In genomic region chr3:138433892-138434275, GRCh38 we compare ENCODE assay signal across 1 cellular context.
TF ChIP-seq lines count a peak whose summit lies in the region.

No MANE protein-coding gene starts in this region.

TF ChIP-seq in IMR-90, 13 proteins besides CTCF, POLR2A, EP300 and RAD21 (continued from another document):
- no peak for TF ChIP-seq NFE2L2 (IDR thresholded peaks at IDR 0.05; ENCODE audit: low read depth, low read length)
- no peak for TF ChIP-seq ELK1 (IDR thresholded peaks at IDR 0.05; ENCODE audit: borderline replicate concordance, low read depth, low read length)
- no peak for TF ChIP-seq BHLHE40 (IDR thresholded peaks at IDR 0.05; ENCODE audit: low read depth, low read length)
- no peak for TF ChIP-seq RFX5 (IDR thresholded peaks at IDR 0.05; ENCODE audit: low read depth, low read length)
- no peak for TF ChIP-seq USF2 (IDR thresholded peaks at IDR 0.05; ENCODE audit: low read depth, low read length)
- no peak for TF ChIP-seq MXI1 (IDR thresholded peaks at IDR 0.05; ENCODE audit: borderline replicate concordance, low read depth, low read length)
TF ChIP-seq in IMR-90: peak in this region for 0.
